Comparison of ENCODE assay signal across 1 cellular context in the genomic region with DNA sequence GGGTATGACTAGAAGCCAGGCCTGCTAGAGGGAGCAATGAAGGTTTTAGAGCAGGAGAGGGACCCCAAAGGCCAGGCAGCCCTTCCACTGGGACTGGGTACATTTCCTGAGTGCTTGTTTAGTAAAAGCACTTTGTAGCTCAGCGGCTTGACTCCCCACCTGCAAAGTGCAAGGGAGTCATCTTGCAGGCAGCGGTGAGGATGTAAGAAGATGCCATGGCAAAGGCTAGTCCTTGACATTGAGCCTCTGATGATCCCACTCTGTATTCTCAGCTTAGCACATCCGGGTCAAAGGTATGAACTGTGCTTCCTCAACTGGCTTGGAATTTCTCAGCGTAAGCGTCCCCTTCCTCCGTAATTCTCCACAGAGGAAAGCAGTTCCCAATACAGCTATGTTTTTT.
TF ChIP-seq lines count a peak whose summit lies in the region.

No MANE protein-coding gene starts in this region.

TF ChIP-seq in K562, 482 proteins besides CTCF, POLR2A, EP300 and RAD21:
- TF ChIP-seq ZNF780A (CRISPR knock-in tag; IDR thresholded peaks at IDR 0.05): no peak
- 0 out of 2 replicates have a peak, but pooled peaks have one; percentile 35 for TF ChIP-seq ZNF217 (CRISPR knock-in tag; IDR thresholded peaks at IDR 0.05)
- 0 out of 2 replicates have a peak, but pooled peaks have one; percentile 10 for TF ChIP-seq ERF (CRISPR knock-in tag; IDR thresholded peaks at IDR 0.05)
- TF ChIP-seq NR2C2 (CRISPR knock-in tag; IDR thresholded peaks at IDR 0.05): peak; percentile 72; the same call in 1 of the 2 replicates
- no peak for TF ChIP-seq NR2C2 (tag; IDR thresholded peaks at IDR 0.05)
- TF ChIP-seq GABPB2 (CRISPR knock-in tag; conservative IDR thresholded peaks at IDR 0.05): peak; percentile 54; the same call in 1 of the 2 replicates
- no peak for TF ChIP-seq TGIF2 (CRISPR knock-in tag; IDR thresholded peaks at IDR 0.05)
- TF ChIP-seq ZBTB12 (CRISPR knock-in tag; IDR thresholded peaks at IDR 0.05): no peak
- TF ChIP-seq, protein P1, sequence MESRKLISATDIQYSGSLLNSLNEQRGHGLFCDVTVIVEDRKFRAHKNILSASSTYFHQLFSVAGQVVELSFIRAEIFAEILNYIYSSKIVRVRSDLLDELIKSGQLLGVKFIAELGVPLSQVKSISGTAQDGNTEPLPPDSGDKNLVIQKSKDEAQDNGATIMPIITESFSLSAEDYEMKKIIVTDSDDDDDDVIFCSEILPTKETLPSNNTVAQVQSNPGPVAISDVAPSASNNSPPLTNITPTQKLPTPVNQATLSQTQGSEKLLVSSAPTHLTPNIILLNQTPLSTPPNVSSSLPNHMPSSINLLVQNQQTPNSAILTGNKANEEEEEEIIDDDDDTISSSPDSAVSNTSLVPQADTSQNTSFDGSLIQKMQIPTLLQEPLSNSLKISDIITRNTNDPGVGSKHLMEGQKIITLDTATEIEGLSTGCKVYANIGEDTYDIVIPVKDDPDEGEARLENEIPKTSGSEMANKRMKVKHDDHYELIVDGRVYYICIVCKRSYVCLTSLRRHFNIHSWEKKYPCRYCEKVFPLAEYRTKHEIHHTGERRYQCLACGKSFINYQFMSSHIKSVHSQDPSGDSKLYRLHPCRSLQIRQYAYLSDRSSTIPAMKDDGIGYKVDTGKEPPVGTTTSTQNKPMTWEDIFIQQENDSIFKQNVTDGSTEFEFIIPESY (CRISPR knock-in tag; IDR thresholded peaks at IDR 0.05): peak; percentile 80
- TF ChIP-seq CBX3 (IDR thresholded peaks at IDR 0.05; ENCODE audit: borderline replicate concordance in 1 of 2, low read length in 2 of 2): peak in 1 of 2 experiments; percentile 22; a peak in 1 of 3 replicates
- TF ChIP-seq RFX5 (IDR thresholded peaks at IDR 0.05; ENCODE audit: low read depth, low read length): no peak
- peak; percentile 76; the same call in 1 of the 2 replicates for TF ChIP-seq FOXK1 (CRISPR knock-in tag; IDR thresholded peaks at IDR 0.05; ENCODE audit: borderline replicate concordance)
- no peak for TF ChIP-seq U2AF1 (optimal IDR thresholded peaks at IDR 0.05; ENCODE audit: low read depth, low read length)
- TF ChIP-seq ZNF274 (IDR thresholded peaks at IDR 0.05; ENCODE audit: borderline replicate concordance, low read depth, low read length): no peak
- TF ChIP-seq CREB1 (IDR thresholded peaks at IDR 0.05): no peak
- TF ChIP-seq CREB1 (CRISPR knock-in tag; IDR thresholded peaks at IDR 0.05): no peak
- no peak for TF ChIP-seq MLLT1 (IDR thresholded peaks at IDR 0.05)
- TF ChIP-seq ETS1 (conservative IDR thresholded peaks at IDR 0.05; ENCODE audit: control insufficient read depth, low read depth, low read length): no peak
- TF ChIP-seq, protein P2, sequence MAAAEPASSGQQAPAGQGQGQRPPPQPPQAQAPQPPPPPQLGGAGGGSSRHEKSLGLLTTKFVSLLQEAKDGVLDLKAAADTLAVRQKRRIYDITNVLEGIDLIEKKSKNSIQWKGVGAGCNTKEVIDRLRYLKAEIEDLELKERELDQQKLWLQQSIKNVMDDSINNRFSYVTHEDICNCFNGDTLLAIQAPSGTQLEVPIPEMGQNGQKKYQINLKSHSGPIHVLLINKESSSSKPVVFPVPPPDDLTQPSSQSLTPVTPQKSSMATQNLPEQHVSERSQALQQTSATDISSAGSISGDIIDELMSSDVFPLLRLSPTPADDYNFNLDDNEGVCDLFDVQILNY (CRISPR knock-in tag; IDR thresholded peaks at IDR 0.05): 0 out of 2 replicates have a peak, but pooled peaks have one; percentile 34
- TF ChIP-seq NCOA4 (IDR thresholded peaks at IDR 0.05; ENCODE audit: partially characterized antibody): no peak
